9 cellular contexts compared by ENCODE assay signal in genomic region chr22:26669060-26669481, GRCh38. TPM values are rescaled to one million over a fixed set of nuclear protein-coding genes. Genes with fewer than 3 reads are reported as not detected.
A peak's percentile ranks its signal among the peaks of the same experiment; 100 is the strongest.
DNase-seq lines count a peak whose midpoint lies in the region; ATAC-seq, FAIRE-seq and TF ChIP-seq lines count a peak whose summit lies in the region.
"Had no signal": no experiment of that assay in that cellular context is flagged by ENCODE, and none has a peak within 500 bp of the region (broad histone marks: within the 10 kb centered on the region; RNA-seq: fewer than 3 reads in every experiment).

No MANE protein-coding gene starts in this region.

- no peak overlapping the region for H3K27ac ChIP-seq in OCI-LY7 (ENCODE audit: low read depth, low read length, poor library complexity, severe bottlenecking)
- no peak overlapping the region for H3K27ac ChIP-seq in endothelial cell of umbilical vein (ENCODE audit: insufficient read depth, low read depth, low read length)
- no peak overlapping the region for H3K27ac ChIP-seq in uterus

- H3K4me3 ChIP-seq in OCI-LY7 (ENCODE audit: low read depth, low read length, poor library complexity, severe bottlenecking): no peak overlapping the region
- H3K4me3 ChIP-seq in endothelial cell of umbilical vein (replicated peaks in 1 of 3; ENCODE audit: insufficient read depth in 1 of 3, low read depth in 1 of 3, low read length in 3 of 3): no peak overlapping the region
- no peak overlapping the region for H3K4me3 ChIP-seq in uterus

- no peak overlapping the region for H3K9ac ChIP-seq in endothelial cell of umbilical vein (replicated peaks; ENCODE audit: extremely low read depth, insufficient read depth, low read length)

- TF ChIP-seq POLR2A in endothelial cell of umbilical vein (IDR thresholded peaks at IDR 0.05; ENCODE audit: low read depth, low read length) (no peak), uterus (IDR thresholded peaks at IDR 0.05) (no peak)

- CTCF ChIA-PET in OCI-LY7 (lab: Charles Lee; ENCODE audit: unreplicated experiment): no interaction called here
- CTCF ChIA-PET in endothelial cell of umbilical vein (lab: Charles Lee): interaction anchor here (1.0 kb wide), 1 partner anchor 305 kb away, joined by 5 read pairs; no protein-coding TSS in a partner anchor

- H3K9me3 ChIP-seq in OCI-LY7 (ENCODE audit: low read length) (no peaks in the 10 kb centered on the region), endothelial cell of umbilical vein (replicated peaks; ENCODE audit: control insufficient read depth, insufficient read depth, low read length) (no peaks in the 10 kb centered on the region), uterus (no peaks in the 10 kb centered on the region)

- BruUV-seq in OCI-LY7 (replicated peaks; lab: Mats Ljungman, UMichigan) (no TSS peak), endothelial cell of umbilical vein (replicated peaks; lab: Mats Ljungman, UMichigan) (no TSS peak)

- DNase-seq in A172 (ENCODE audit: low spot score) (peak; percentile 19), ELR (ENCODE audit: low read depth) (peak; percentile 67), OCI-LY7 (ENCODE audit: low spot score) (peak; percentile 59), endothelial cell of umbilical vein (ENCODE audit: low read depth, low spot score) (peak; percentile 55), uterus (no peak)
- DNase-seq in stimulated activated CD4-positive, alpha-beta T cell treated with anti-CD3 and anti-CD28 coated beads, Interleukin-4, amount 100 ng/mL, for 1 hour: no peak

- H3K79me2 ChIP-seq in OCI-LY7 (ENCODE audit: insufficient read depth, low read depth, low read length) (peaks cover 8% of the 10 kb centered on the region; the same call in 1 of the 2 replicates), endothelial cell of umbilical vein (ENCODE audit: control insufficient read depth, insufficient read depth, low read length) (peaks cover 6% of the 10 kb centered on the region)

- TF ChIP-seq CTCF in OCI-LY7 (conservative IDR thresholded peaks at IDR 0.05; ENCODE audit: low read length): peak; percentile 76
- peak; percentile 30 to 65 for TF ChIP-seq CTCF in endothelial cell of umbilical vein (IDR thresholded peaks at IDR 0.05; ENCODE audit: extremely low read depth in 1 of 2, insufficient read depth in 1 of 2, low read depth in 1 of 2, low read length in 2 of 2)
- TF ChIP-seq CTCF in uterus (IDR thresholded peaks at IDR 0.05): no peak

- H4K20me1 ChIP-seq in OCI-LY7 (ENCODE audit: insufficient read depth, low read length): no peaks in the 10 kb centered on the region
- no peaks in the 10 kb centered on the region for H4K20me1 ChIP-seq in endothelial cell of umbilical vein (replicated peaks; ENCODE audit: control insufficient read depth, extremely low read depth, insufficient read depth, low read length)

- H3K36me3 ChIP-seq in OCI-LY7 (ENCODE audit: insufficient read depth, low read length) (no peaks in the 10 kb centered on the region), endothelial cell of umbilical vein (ENCODE audit: control insufficient read depth in 2 of 2, extremely low read depth in 1 of 2, insufficient read depth in 2 of 2, low read length in 2 of 2) (no peaks in the 10 kb centered on the region), uterus (no peaks in the 10 kb centered on the region)

- ATAC-seq in HG02973 (IDR thresholded peaks at IDR 0.05; ENCODE audit: unreplicated experiment) (no peak), GM21786 (IDR thresholded peaks at IDR 0.05; ENCODE audit: unreplicated experiment) (no peak)

- H3K4me1 ChIP-seq in OCI-LY7 (ENCODE audit: insufficient read depth, low read length, poor library complexity, severe bottlenecking): peaks cover 83% of the 10 kb centered on the region
- peaks cover 18% of the 10 kb centered on the region for H3K4me1 ChIP-seq in endothelial cell of umbilical vein (ENCODE audit: control insufficient read depth, extremely low read depth, insufficient read depth, low read length)
- H3K4me1 ChIP-seq in uterus: peaks cover 0 to 7% of the 10 kb centered on the region in 2 donors

- intact Hi-C loops in OCI-LY7 (cut with micrococcal nuclease; ENCODE audit: unreplicated experiment): no loop called here
- intact Hi-C loops in endothelial cell of umbilical vein (cut with micrococcal nuclease): no loop called here
- intact Hi-C loops in uterus (cut with DNase I; ENCODE audit: low total_unique reads): no loop called here

- H2AFZ ChIP-seq in OCI-LY7 (ENCODE audit: low read length) (no peak overlapping the region), endothelial cell of umbilical vein (ENCODE audit: low read depth, low read length) (no peak overlapping the region)

- H3K9me1 ChIP-seq in endothelial cell of umbilical vein (replicated peaks; ENCODE audit: control insufficient read depth, extremely low read depth, insufficient read depth, low read length): no peaks in the 10 kb centered on the region

- H3K9me2 ChIP-seq in OCI-LY7 (ENCODE audit: insufficient read depth, low read length): no peaks in the 10 kb centered on the region

- peak; percentile 60 for FAIRE-seq in endothelial cell of umbilical vein (lab: Jason Lieb, UNC)
- FAIRE-seq: endometrium had no signal

- 0 out of 2 replicates have a peak overlapping the region, but pooled peaks have one; percentile 3 for H3K4me2 ChIP-seq in OCI-LY7 (ENCODE audit: low read length)
- H3K4me2 ChIP-seq in endothelial cell of umbilical vein (ENCODE audit: insufficient read depth, low read length): no peak overlapping the region

- dilution Hi-C loops in endothelial cell of umbilical vein (cut with MboI; ENCODE audit: extremely low pct_ligation_motif_present, low sequenced_read_pairs): no loop called here

- POLR2A ChIA-PET in OCI-LY7 (lab: Charles Lee) (no interaction called here), endothelial cell of umbilical vein (lab: Charles Lee) (no interaction called here)

- peaks cover 0 to 5% of the 10 kb centered on the region in 2 experiments for H3K27me3 ChIP-seq in endothelial cell of umbilical vein (ENCODE audit: control insufficient read depth in 2 of 2, insufficient read depth in 2 of 2, low read length in 2 of 2)
- H3K27me3 ChIP-seq in uterus: no peaks in the 10 kb centered on the region

TF ChIP-seq in endothelial cell of umbilical vein, 7 proteins besides CTCF, POLR2A, EP300 and RAD21:
- no peak for TF ChIP-seq EZH2 (IDR thresholded peaks at IDR 0.05; ENCODE audit: borderline replicate concordance, low read depth, low read length, severe bottlenecking)
- TF ChIP-seq GATA2 (IDR thresholded peaks at IDR 0.05; ENCODE audit: insufficient read depth, insufficient read length, low read depth, low read length): no peak
- no peak for TF ChIP-seq FOS (IDR thresholded peaks at IDR 0.05; ENCODE audit: borderline replicate concordance, insufficient read depth, low read length)
- TF ChIP-seq POLR2AphosphoS5 (IDR thresholded peaks at IDR 0.05; ENCODE audit: insufficient read depth, low read depth, low read length): no peak
- no peak for TF ChIP-seq MYC (IDR thresholded peaks at IDR 0.05; ENCODE audit: low read depth, low read length)
- TF ChIP-seq JUN (IDR thresholded peaks at IDR 0.05; ENCODE audit: borderline replicate concordance, insufficient read depth, insufficient read length, low read depth): no peak
- TF ChIP-seq MAX (IDR thresholded peaks at IDR 0.05; ENCODE audit: insufficient read depth, insufficient read length): no peak

RNA-seq across cellular contexts. Expression of gene MIAT, which starts 11.7 kb away (rescaled TPM):
- 1.9 and 2.2 TPM in 2 replicates for total RNA-seq in A172 (2014; rRNA removed; shearing (Covaris generic))
- total RNA-seq in OCI-LY7 (2014; rRNA removed; shearing (Covaris generic)): 8.7 and 11.8 TPM in 2 replicates
- total RNA-seq in OCI-LY7 (2022) (4.1 and 5.2 TPM in 2 replicates), endothelial cell of umbilical vein (0.53 and 0.80 TPM in 2 replicates), uterus (1 to 10 TPM in 3 of 4 donors, under 1 TPM in 1; 0.51 to 5.3 (median 3.1) TPM)
- polyA plus RNA-seq in endothelial cell of umbilical vein: 0.03 and 0.05 TPM in 2 replicates
- 0.03 and 0.06 TPM in 2 replicates for polyA plus RNA-seq in endothelial cell of umbilical vein (2011; cell fraction: cytosol; rRNA removed)
- 0.51 and 0.70 TPM in 2 replicates for polyA plus RNA-seq in endothelial cell of umbilical vein (2011; cell fraction: nucleus; rRNA removed)
- 0.04 and 0.07 TPM in 2 replicates for polyA plus RNA-seq in endothelial cell of umbilical vein (2012)
- polyA minus RNA-seq in endothelial cell of umbilical vein: 0.46 and 0.81 TPM in 2 replicates
- polyA minus RNA-seq in endothelial cell of umbilical vein (2011; cell fraction: cytosol; rRNA and poly(A)+ RNA removed): not detected
- 1.3 and 2.0 TPM in 2 replicates for polyA minus RNA-seq in endothelial cell of umbilical vein (2011; cell fraction: nucleus; rRNA and poly(A)+ RNA removed)

RNA-seq across cellular contexts. Expression of gene CRYBA4, which starts 47.3 kb away (rescaled TPM):
- not detected in 2 replicates for total RNA-seq in A172 (2014; rRNA removed; shearing (Covaris generic))
- total RNA-seq in OCI-LY7 (2014; rRNA removed; shearing (Covaris generic)): 3.2 TPM in 1 of 2 replicates, not detected in the other
- 1.3 TPM in 1 of 2 replicates, not detected in the other for total RNA-seq in OCI-LY7 (2022)
- total RNA-seq in endothelial cell of umbilical vein: not detected in 2 replicates
- polyA plus RNA-seq in endothelial cell of umbilical vein: not detected in 2 replicates
- polyA plus RNA-seq in endothelial cell of umbilical vein (2011; cell fraction: cytosol; rRNA removed): not detected in 2 replicates
- not detected in 2 replicates for polyA plus RNA-seq in endothelial cell of umbilical vein (2011; cell fraction: nucleus; rRNA removed)
- not detected in 2 replicates for polyA plus RNA-seq in endothelial cell of umbilical vein (2012)
- polyA minus RNA-seq in endothelial cell of umbilical vein: not detected in 2 replicates
- not detected for polyA minus RNA-seq in endothelial cell of umbilical vein (2011; cell fraction: cytosol; rRNA and poly(A)+ RNA removed)
- polyA minus RNA-seq in endothelial cell of umbilical vein (2011; cell fraction: nucleus; rRNA and poly(A)+ RNA removed): not detected in 2 replicates
- total RNA-seq in uterus: not detected

RNA-seq across cellular contexts. Expression of gene CRYBB1, which starts 51.2 kb away (rescaled TPM):
- not detected in 2 replicates for total RNA-seq in A172 (2014; rRNA removed; shearing (Covaris generic))
- total RNA-seq in OCI-LY7 (2014; rRNA removed; shearing (Covaris generic)): 0.21 and 0.35 TPM in 2 replicates
- total RNA-seq in OCI-LY7 (2022) (0.61 TPM in 1 of 2 replicates, not detected in the other), endothelial cell of umbilical vein (not detected in 2 replicates), uterus (1 to 10 TPM in 1 of 4 donors, under 1 TPM in 1, not detected in 2; 0.55 to 4.1 TPM)
- polyA plus RNA-seq in endothelial cell of umbilical vein: not detected in 2 replicates
- polyA plus RNA-seq in endothelial cell of umbilical vein (2011; cell fraction: cytosol; rRNA removed): not detected in 2 replicates
- polyA plus RNA-seq in endothelial cell of umbilical vein (2011; cell fraction: nucleus; rRNA removed): not detected in 2 replicates
- polyA plus RNA-seq in endothelial cell of umbilical vein (2012): not detected in 2 replicates
- not detected in 2 replicates for polyA minus RNA-seq in endothelial cell of umbilical vein
- polyA minus RNA-seq in endothelial cell of umbilical vein (2011; cell fraction: cytosol; rRNA and poly(A)+ RNA removed): not detected
- polyA minus RNA-seq in endothelial cell of umbilical vein (2011; cell fraction: nucleus; rRNA and poly(A)+ RNA removed): not detected in 2 replicates

Comparison
In these comparisons a context has a peak if more than half of its experiments do, and no peak if none do; other contexts are left out.
1. DNase-seq: peak in A172 (single experiment), ELR (single experiment), OCI-LY7 (single experiment) and endothelial cell of umbilical vein (single experiment); none in uterus (0 of 2) and stimulated activated CD4-positive, alpha-beta T cell treated with anti-CD3 and anti-CD28 coated beads, Interleukin-4, amount 100 ng/mL, for 1 hour (single experiment).
2. CTCF ChIP-seq: peak in OCI-LY7 (single experiment) and endothelial cell of umbilical vein (2 of 2); none in uterus (0 of 4).